In genomic region chr2:132550945-132551344, GRCh38 we compare ENCODE assay signal across 19 cellular contexts.
A peak's percentile ranks its signal among the peaks of the same experiment; 100 is the strongest.
DNase-seq lines count a peak whose midpoint lies in the region; ATAC-seq and TF ChIP-seq lines count a peak whose summit lies in the region.
"Had no signal": no experiment of that assay in that cellular context is flagged by ENCODE, and none has a peak within 500 bp of the region (broad histone marks: within the 10 kb centered on the region; RNA-seq: fewer than 3 reads in every experiment).

No MANE protein-coding gene starts in this region.

- H3K4me3 ChIP-seq in AG10803 (ENCODE audit: low read length) = no peak overlapping the region
- no peak overlapping the region for H3K4me3 ChIP-seq in fibroblast of mammary gland (ENCODE audit: control insufficient read depth, low read depth, low read length)
- H3K4me3 ChIP-seq in effector memory CD4-positive, alpha-beta T cell (ENCODE audit: insufficient read depth, low read depth, low read length, poor library complexity, severe bottlenecking) = no peak overlapping the region
- H3K4me3 ChIP-seq: HAP-1 had no signal

- no peaks in the 10 kb centered on the region for H3K27me3 ChIP-seq in effector memory CD4-positive, alpha-beta T cell (replicated peaks; ENCODE audit: control insufficient read depth, insufficient read depth, low read length, poor library complexity, severe bottlenecking)

- TF ChIP-seq CTCF in AG10803 (conservative IDR thresholded peaks at IDR 0.05; ENCODE audit: low read length) (no peak), fibroblast of mammary gland (conservative IDR thresholded peaks at IDR 0.05; ENCODE audit: control insufficient read depth, insufficient read depth, low read depth, low read length) (no peak), nephron (IDR thresholded peaks at IDR 0.05; ENCODE audit: unreplicated experiment in 3 of 3) (no peak), glutamatergic neuron (IDR thresholded peaks at IDR 0.05; ENCODE audit: partially characterized antibody, unreplicated experiment) (no peak)

- peak; percentile 20 for DNase-seq in AG10803 (ENCODE audit: low read depth)
- DNase-seq in fibroblast of mammary gland (ENCODE audit: low read depth) = peak; percentile 2
- no peak for DNase-seq in glutamatergic neuron
- DNase-seq in effector memory CD4-positive, alpha-beta T cell = no peak
- no peak for DNase-seq in NCI-H2107 (lab: John Stamatoyannopoulos, UW)
- DNase-seq: 8988T; Calu3; CD8-positive, alpha-beta memory T cell; NCI-H2081 treated with DMSO at 0.1 percent for 48 hours; NCI-H446 treated with DMSO at 0.1 percent for 48 hours; NCI-H526 treated with DMSO at 0.1 percent for 48 hours; PC-3; RPMI8226; SHP77 had no signal

- H3K9me3 Mint-ChIP-seq in nephron (no peaks in the 10 kb centered on the region), glutamatergic neuron (ENCODE audit: unreplicated experiment) (no peaks in the 10 kb centered on the region)

- no peaks in the 10 kb centered on the region for H3K4me1 ChIP-seq in effector memory CD4-positive, alpha-beta T cell (ENCODE audit: control insufficient read depth, insufficient read depth, low read length, poor library complexity, severe bottlenecking)
- H3K4me1 ChIP-seq: HAP-1 had no signal

- H3K9me3 ChIP-seq in effector memory CD4-positive, alpha-beta T cell (ENCODE audit: control insufficient read depth, low read length) = no peaks in the 10 kb centered on the region
- H3K9me3 ChIP-seq: HAP-1 had no signal

- H3K36me3 ChIP-seq in effector memory CD4-positive, alpha-beta T cell (ENCODE audit: control insufficient read depth, insufficient read depth, low read length) = no peaks in the 10 kb centered on the region
- H3K36me3 ChIP-seq: HAP-1 had no signal

- ATAC-seq in SK-N-SH treated with all-trans-retinoic acid at 6 μM for 48 hours = peak; percentile 66
- ATAC-seq: PC-3 had no signal

- H3K27ac Mint-ChIP-seq in nephron (peak overlapping the region in 2 of 3 experiments; percentile 38 to 56), glutamatergic neuron (ENCODE audit: unreplicated experiment) (no peak overlapping the region)
- H3K27ac Mint-ChIP-seq: CD8-positive, alpha-beta memory T cell had no signal

- H3K27ac ChIP-seq in effector memory CD4-positive, alpha-beta T cell (ENCODE audit: insufficient read depth, low read length, poor library complexity, severe bottlenecking) = no peak overlapping the region
- H3K27ac ChIP-seq: C4-2B, KMS-11 had no signal

- peaks cover 15% of the 10 kb centered on the region for H3K27me3 Mint-ChIP-seq in nephron (ENCODE audit: low read depth)
- H3K27me3 Mint-ChIP-seq in glutamatergic neuron (ENCODE audit: unreplicated experiment) = no peaks in the 10 kb centered on the region
- H3K27me3 Mint-ChIP-seq: CD8-positive, alpha-beta memory T cell had no signal

- H3K4me3 Mint-ChIP-seq in nephron = no peak overlapping the region
- no peak overlapping the region for H3K4me3 Mint-ChIP-seq in glutamatergic neuron (ENCODE audit: unreplicated experiment)
- H3K4me3 Mint-ChIP-seq: CD8-positive, alpha-beta memory T cell had no signal

- H3K36me3 Mint-ChIP-seq in nephron (ENCODE audit: low read depth) (no peaks in the 10 kb centered on the region), glutamatergic neuron (ENCODE audit: unreplicated experiment) (no peaks in the 10 kb centered on the region)
- H3K36me3 Mint-ChIP-seq: CD8-positive, alpha-beta memory T cell had no signal

- peaks cover 19% of the 10 kb centered on the region for H3K4me1 Mint-ChIP-seq in nephron
- peaks cover 2% of the 10 kb centered on the region for H3K4me1 Mint-ChIP-seq in glutamatergic neuron (ENCODE audit: low read depth, unreplicated experiment)
- H3K4me1 Mint-ChIP-seq: CD8-positive, alpha-beta memory T cell had no signal

TF ChIP-seq in SK-N-SH treated with all-trans-retinoic acid at 6 μM for 48 hours, 23 proteins besides CTCF, POLR2A, EP300 and RAD21:
- TF ChIP-seq TOX (CRISPR knock-in tag; IDR thresholded peaks at IDR 0.05; ENCODE audit: borderline replicate concordance) (no peak), TSHZ2 (CRISPR knock-in tag; IDR thresholded peaks at IDR 0.05) (no peak), ARNTL (CRISPR knock-in tag; IDR thresholded peaks at IDR 0.05; ENCODE audit: borderline replicate concordance, low read depth) (no peak), POU6F1 (CRISPR knock-in tag; IDR thresholded peaks at IDR 0.05; ENCODE audit: borderline replicate concordance, low read depth) (no peak), CSRNP3 (CRISPR knock-in tag; IDR thresholded peaks at IDR 0.05) (no peak), ZC3H10 (CRISPR knock-in tag; IDR thresholded peaks at IDR 0.05) (no peak), ZNF70 (CRISPR knock-in tag; IDR thresholded peaks at IDR 0.05) (no peak), ZFP3 (CRISPR knock-in tag; IDR thresholded peaks at IDR 0.05) (no peak), ESRRG (CRISPR knock-in tag; IDR thresholded peaks at IDR 0.05) (no peak), CSDC2 (CRISPR knock-in tag; IDR thresholded peaks at IDR 0.05) (no peak), ZNF8 (CRISPR knock-in tag; IDR thresholded peaks at IDR 0.05) (no peak), RARB (CRISPR knock-in tag; IDR thresholded peaks at IDR 0.05) (no peak), SNAI2 (CRISPR knock-in tag; IDR thresholded peaks at IDR 0.05) (no peak), OSR1 (CRISPR knock-in tag; IDR thresholded peaks at IDR 0.05) (no peak), TCF4 (CRISPR knock-in tag; IDR thresholded peaks at IDR 0.05; ENCODE audit: borderline replicate concordance) (no peak), GLIS3 (CRISPR knock-in tag; IDR thresholded peaks at IDR 0.05) (no peak)

Comparison
In these comparisons a context has a peak if more than half of its experiments do, and no peak if none do; other contexts are left out.
1. DNase-seq: peak in AG10803 (single experiment) and fibroblast of mammary gland (single experiment); none in glutamatergic neuron (single experiment), effector memory CD4-positive, alpha-beta T cell (0 of 3) and NCI-H2107 (single experiment).